In genomic region chr17:8285270-8286181, GRCh38 we compare ENCODE assay signal across 1 cellular context.
TF ChIP-seq lines count a peak whose summit lies in the region.

No MANE protein-coding gene starts in this region.

TF ChIP-seq in liver, 16 proteins besides CTCF, POLR2A, EP300 and RAD21 (continued from another document):
- TF ChIP-seq, protein P1, sequence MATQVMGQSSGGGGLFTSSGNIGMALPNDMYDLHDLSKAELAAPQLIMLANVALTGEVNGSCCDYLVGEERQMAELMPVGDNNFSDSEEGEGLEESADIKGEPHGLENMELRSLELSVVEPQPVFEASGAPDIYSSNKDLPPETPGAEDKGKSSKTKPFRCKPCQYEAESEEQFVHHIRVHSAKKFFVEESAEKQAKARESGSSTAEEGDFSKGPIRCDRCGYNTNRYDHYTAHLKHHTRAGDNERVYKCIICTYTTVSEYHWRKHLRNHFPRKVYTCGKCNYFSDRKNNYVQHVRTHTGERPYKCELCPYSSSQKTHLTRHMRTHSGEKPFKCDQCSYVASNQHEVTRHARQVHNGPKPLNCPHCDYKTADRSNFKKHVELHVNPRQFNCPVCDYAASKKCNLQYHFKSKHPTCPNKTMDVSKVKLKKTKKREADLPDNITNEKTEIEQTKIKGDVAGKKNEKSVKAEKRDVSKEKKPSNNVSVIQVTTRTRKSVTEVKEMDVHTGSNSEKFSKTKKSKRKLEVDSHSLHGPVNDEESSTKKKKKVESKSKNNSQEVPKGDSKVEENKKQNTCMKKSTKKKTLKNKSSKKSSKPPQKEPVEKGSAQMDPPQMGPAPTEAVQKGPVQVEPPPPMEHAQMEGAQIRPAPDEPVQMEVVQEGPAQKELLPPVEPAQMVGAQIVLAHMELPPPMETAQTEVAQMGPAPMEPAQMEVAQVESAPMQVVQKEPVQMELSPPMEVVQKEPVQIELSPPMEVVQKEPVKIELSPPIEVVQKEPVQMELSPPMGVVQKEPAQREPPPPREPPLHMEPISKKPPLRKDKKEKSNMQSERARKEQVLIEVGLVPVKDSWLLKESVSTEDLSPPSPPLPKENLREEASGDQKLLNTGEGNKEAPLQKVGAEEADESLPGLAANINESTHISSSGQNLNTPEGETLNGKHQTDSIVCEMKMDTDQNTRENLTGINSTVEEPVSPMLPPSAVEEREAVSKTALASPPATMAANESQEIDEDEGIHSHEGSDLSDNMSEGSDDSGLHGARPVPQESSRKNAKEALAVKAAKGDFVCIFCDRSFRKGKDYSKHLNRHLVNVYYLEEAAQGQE (IDR thresholded peaks at IDR 0.05) = no peak
- TF ChIP-seq YY1 (IDR thresholded peaks at IDR 0.05) (peak; percentile 24), HNF4G (IDR thresholded peaks at IDR 0.05) (peak; percentile 65), HNF4A (conservative IDR thresholded peaks at IDR 0.05) (peak; percentile 91 to 93)
